2 cellular contexts compared by ENCODE assay signal in genomic region chr6:17098538-17098937, GRCh38.
A peak's percentile ranks its signal among the peaks of the same experiment; 100 is the strongest.
TF ChIP-seq lines count a peak whose summit lies in the region.

No MANE protein-coding gene starts in this region.

TF ChIP-seq in HCT116, 20 proteins besides CTCF, POLR2A, EP300 and RAD21:
- TF ChIP-seq SRF (IDR thresholded peaks at IDR 0.05; ENCODE audit: low read depth): no peak
- no peak for TF ChIP-seq SIN3A (IDR thresholded peaks at IDR 0.05; ENCODE audit: low read depth)
- 0 out of 2 replicates have a peak, but pooled peaks have one; percentile 15 for TF ChIP-seq JUND (IDR thresholded peaks at IDR 0.05)
- TF ChIP-seq TCF7L2 (IDR thresholded peaks at IDR 0.05; ENCODE audit: borderline replicate concordance, extremely low read depth, insufficient read depth, insufficient read length): no peak
- TF ChIP-seq ZNF274 (IDR thresholded peaks at IDR 0.05; ENCODE audit: low read depth, low read length): no peak
- TF ChIP-seq YY1 (IDR thresholded peaks at IDR 0.05; ENCODE audit: extremely low read depth, insufficient replicate concordance, low read depth, low read length): no peak
- no peak for TF ChIP-seq ELF1 (IDR thresholded peaks at IDR 0.05; ENCODE audit: borderline replicate concordance, low read depth)
- TF ChIP-seq MAX (IDR thresholded peaks at IDR 0.05): no peak

TF ChIP-seq in H1, 55 proteins besides CTCF, POLR2A, EP300 and RAD21:
- TF ChIP-seq FOSL1 (IDR thresholded peaks at IDR 0.05; ENCODE audit: insufficient read depth, low read depth, low read length): no peak
- no peak for TF ChIP-seq ZNF274 (IDR thresholded peaks at IDR 0.05; ENCODE audit: borderline replicate concordance, extremely low read depth, low read length)
- no peak for TF ChIP-seq CEBPB (IDR thresholded peaks at IDR 0.05; ENCODE audit: low read depth, low read length)
- TF ChIP-seq CHD1 (IDR thresholded peaks at IDR 0.05; ENCODE audit: low read depth, low read length): no peak
- peak; percentile 69; the same call in 1 of the 2 replicates for TF ChIP-seq JUND (IDR thresholded peaks at IDR 0.05; ENCODE audit: low read length)
- TF ChIP-seq KDM4A (IDR thresholded peaks at IDR 0.05; ENCODE audit: low read depth, low read length, severe bottlenecking): no peak
TF ChIP-seq in H1: peak in this region for 1.
